ENCODE assay signal across 19 cellular contexts in genomic region chr3:119349353-119349752, GRCh38. TPM values are rescaled to one million over a fixed set of nuclear protein-coding genes. Genes with fewer than 3 reads are reported as not detected.
DNase-seq lines count a peak whose midpoint lies in the region; ATAC-seq and TF ChIP-seq lines count a peak whose summit lies in the region.
"Had no signal": no experiment of that assay in that cellular context is flagged by ENCODE, and none has a peak within 500 bp of the region (broad histone marks: within the 10 kb centered on the region; RNA-seq: fewer than 3 reads in every experiment).

No MANE protein-coding gene starts in this region.

- peaks cover 4% of the 10 kb centered on the region for H3K36me3 Mint-ChIP-seq in neural crest cell (ENCODE audit: low read depth)
- H3K36me3 Mint-ChIP-seq: activated CD4-positive, alpha-beta memory T cell treated with anti-CD3 and anti-CD28 coated beads for 36 hours; CD8-positive, alpha-beta T cell had no signal

- peaks cover 0 to 1% (median 0%) of the 10 kb centered on the region in 9 donors for H3K36me3 ChIP-seq in heart left ventricle
- H3K36me3 ChIP-seq in upper lobe of right lung, result no peaks in the 10 kb centered on the region
- H3K36me3 ChIP-seq: adrenal gland had no signal

- H3K4me1 Mint-ChIP-seq in neural crest cell, result peaks cover 59% of the 10 kb centered on the region

- peak overlapping the region; percentile 66 for H3K4me3 Mint-ChIP-seq in neural crest cell
- H3K4me3 Mint-ChIP-seq: activated CD4-positive, alpha-beta memory T cell treated with anti-CD3 and anti-CD28 coated beads for 36 hours; CD8-positive, alpha-beta T cell; stimulated activated naive CD8-positive, alpha-beta T cell treated with anti-CD3 and anti-CD28 coated beads, Interleukin-15, amount 100 ng/mL, for 72 hours had no signal

- intact Hi-C loops in heart left ventricle (cut with DNase I), result loop anchor here in 1 of 10 donors (5.0 kb wide), 1 partner anchor 52 kb away; no protein-coding TSS in a partner anchor
- intact Hi-C loops in Right ventricle myocardium inferior (cut with DNase I), result no loop called here
- intact Hi-C loops in upper lobe of right lung (cut with DNase I), result no loop called here

- peak overlapping the region in 11 of 12 donors; percentile 12 to 81 (median 61) for H3K27ac ChIP-seq in heart left ventricle
- H3K27ac ChIP-seq in upper lobe of right lung, result peak overlapping the region; percentile 19
- H3K27ac ChIP-seq: A549, GM23248 had no signal

- no peak for DNase-seq in heart left ventricle
- no peak for DNase-seq in Right ventricle myocardium inferior (ENCODE audit: missing footprints)
- DNase-seq in foreskin melanocyte, result peak; percentile 18
- no peak for DNase-seq in neural crest cell (ENCODE audit: low read depth, low spot score)
- DNase-seq in upper lobe of right lung, result no peak
- no peak for DNase-seq in NCI-H526 (lab: John Stamatoyannopoulos, UW)
- DNase-seq: activated CD4-positive, alpha-beta memory T cell treated with anti-CD3 and anti-CD28 coated beads for 36 hours; CD8-positive, alpha-beta T cell; cortex of kidney; midbrain; NCI-H1048; OCI-M1; stimulated activated CD4-positive, alpha-beta T cell treated with anti-CD3 and anti-CD28 coated beads, Interleukin-12 subunit alpha, Interleukin-12 subunit beta, amount 100 ng/mL, for 4 hours; stimulated activated naive CD8-positive, alpha-beta T cell treated with anti-CD3 and anti-CD28 coated beads, Interleukin-15, amount 100 ng/mL, for 72 hours had no signal

- no peaks in the 10 kb centered on the region for H3K27me3 Mint-ChIP-seq in neural crest cell (ENCODE audit: low read depth)
- H3K27me3 Mint-ChIP-seq: activated CD4-positive, alpha-beta memory T cell treated with anti-CD3 and anti-CD28 coated beads for 36 hours had no signal

- H3K4me1 ChIP-seq in heart left ventricle (peaks cover 11 to 91% (median 69%) of the 10 kb centered on the region in 12 donors), upper lobe of right lung (peaks cover 73% of the 10 kb centered on the region)
- H3K4me1 ChIP-seq: A549 had no signal

- WGBS in heart left ventricle, 4 donors, result 16 to 34% (median 27%) methylated on average over 4 of the region's 4 CpGs

- ATAC-seq in heart left ventricle, result peak in 1 of 4 donors; percentile 9
- ATAC-seq in Right ventricle myocardium inferior, result no peak
- no peak for ATAC-seq in upper lobe of right lung
- no peak for ATAC-seq in HG02763 (IDR thresholded peaks at IDR 0.05; ENCODE audit: unreplicated experiment)
- ATAC-seq in HG02678 (IDR thresholded peaks at IDR 0.05; ENCODE audit: unreplicated experiment), result no peak
- ATAC-seq: A549; CD8-positive, alpha-beta T cell; stimulated activated naive CD8-positive, alpha-beta T cell treated with anti-CD3 and anti-CD28 coated beads, Interleukin-15, amount 100 ng/mL, for 72 hours had no signal

- H3K27me3 ChIP-seq in heart left ventricle (no peaks in the 10 kb centered on the region), upper lobe of right lung (no peaks in the 10 kb centered on the region)

- TF ChIP-seq POLR2A in heart left ventricle (IDR thresholded peaks at IDR 0.05), result no peak

- no peak for TF ChIP-seq CTCF in heart left ventricle (IDR thresholded peaks at IDR 0.05)
- TF ChIP-seq CTCF in neural crest cell (conservative IDR thresholded peaks at IDR 0.05), result no peak
- no peak for TF ChIP-seq CTCF in upper lobe of right lung (IDR thresholded peaks at IDR 0.05)

- H3K4me3 ChIP-seq in heart left ventricle (peak overlapping the region in 1 of 12 donors; percentile 31), upper lobe of right lung (no peak overlapping the region)
- H3K4me3 ChIP-seq: A549, adrenal gland, GM23248 had no signal

- H3K9me3 ChIP-seq in heart left ventricle (no peaks in the 10 kb centered on the region), upper lobe of right lung (no peaks in the 10 kb centered on the region)
- H3K9me3 ChIP-seq: A549, adrenal gland had no signal

- H3K9me3 Mint-ChIP-seq in neural crest cell, result no peaks in the 10 kb centered on the region
- H3K9me3 Mint-ChIP-seq: activated CD4-positive, alpha-beta memory T cell treated with anti-CD3 and anti-CD28 coated beads for 36 hours; CD8-positive, alpha-beta T cell; stimulated activated naive CD8-positive, alpha-beta T cell treated with anti-CD3 and anti-CD28 coated beads, Interleukin-15, amount 100 ng/mL, for 72 hours had no signal

- peak overlapping the region; percentile 97 for H3K27ac Mint-ChIP-seq in neural crest cell (ENCODE audit: unreplicated experiment)
- H3K27ac Mint-ChIP-seq: activated CD4-positive, alpha-beta memory T cell treated with anti-CD3 and anti-CD28 coated beads for 36 hours; CD8-positive, alpha-beta T cell had no signal

RNA-seq across cellular contexts. Expression of gene ARHGAP31, which starts 55.2 kb away (rescaled TPM):
- total RNA-seq in heart left ventricle (10 to 100 TPM; 29.8 to 79.1 (median 37.8) TPM), Right ventricle myocardium inferior (42.8 TPM), neural crest cell (5.4 and 6.3 TPM in 2 replicates), upper lobe of right lung (117 TPM)
- 10 to 100 TPM; 10.4 to 28.6 TPM for polyA plus RNA-seq in heart left ventricle
